10 cellular contexts compared by ENCODE assay signal in the genomic region with DNA sequence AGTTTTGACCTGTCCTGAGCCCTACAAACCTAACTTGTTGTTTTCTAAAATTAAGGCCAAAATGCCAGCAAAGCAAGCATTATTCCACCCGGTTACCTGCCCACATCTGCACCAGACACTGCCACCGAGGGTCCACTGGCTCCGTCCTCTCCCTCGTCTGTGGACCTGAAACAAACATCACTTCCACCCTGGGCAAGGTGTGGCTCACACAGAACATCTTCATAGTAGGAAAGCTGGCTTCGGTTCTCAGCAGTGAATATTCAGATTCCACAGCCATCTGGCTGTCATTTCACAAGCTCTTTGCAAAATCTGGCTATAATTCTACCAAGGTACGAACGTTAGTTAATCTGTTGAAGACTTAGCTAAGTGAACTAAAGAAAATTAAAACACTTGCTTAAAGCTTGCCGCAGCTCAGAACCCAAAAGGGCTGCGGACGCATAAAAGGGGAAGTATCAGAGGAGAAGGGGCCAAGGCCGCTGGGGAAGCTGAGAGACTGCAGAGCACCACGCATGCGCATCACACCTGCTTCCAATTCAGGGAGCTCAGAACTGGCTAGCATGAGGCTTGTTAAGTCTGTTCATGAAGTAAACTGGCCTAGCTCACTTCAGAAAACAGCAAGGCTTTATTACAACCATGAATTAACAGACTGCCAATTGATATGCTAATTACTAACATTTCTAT. TPM values are rescaled to one million over a fixed set of nuclear protein-coding genes. Genes with fewer than 3 reads are reported as not detected.
DNase-seq lines count a peak whose midpoint lies in the region; ATAC-seq, FAIRE-seq and TF ChIP-seq lines count a peak whose summit lies in the region.
"Had no signal": no experiment of that assay in that cellular context is flagged by ENCODE, and none has a peak within 500 bp of the region (broad histone marks: within the 10 kb centered on the region; RNA-seq: fewer than 3 reads in every experiment).

No MANE protein-coding gene starts in this region.

- ATAC-seq in GM21515 (IDR thresholded peaks at IDR 0.05; ENCODE audit: unreplicated experiment) (peak; percentile 77), HG03045 (IDR thresholded peaks at IDR 0.05; ENCODE audit: unreplicated experiment) (no peak)

- H4K91ac ChIP-seq in H1 (replicated peaks; ENCODE audit: insufficient read length, low read length) = no peak overlapping the region

- H3K27ac ChIP-seq in H1 (ENCODE audit: low read depth, low read length) (no peak overlapping the region), testis (no peak overlapping the region)
- H3K27ac ChIP-seq: parathyroid adenoma had no signal

- no peak overlapping the region for H3K4ac ChIP-seq in H1 (replicated peaks; ENCODE audit: insufficient read length, low read depth, low read length)

- H2BK15ac ChIP-seq in H1 (ENCODE audit: low read length) = 0 out of 2 replicates have a peak overlapping the region, but pooled peaks have one; percentile 33

- no peak overlapping the region for H3K9ac ChIP-seq in H1 (replicated peaks in 1 of 4; ENCODE audit: extremely low read depth in 1 of 4, low read depth in 3 of 4, low read length in 3 of 4)
- H3K9ac ChIP-seq: parathyroid adenoma had no signal

- no peak overlapping the region for H3K18ac ChIP-seq in H1 (ENCODE audit: extremely low read depth, low read length)

- no peak overlapping the region for H3K56ac ChIP-seq in H1 (replicated peaks; ENCODE audit: insufficient read length, low read depth, low read length)

- H2BK120ac ChIP-seq in H1 (replicated peaks; ENCODE audit: low read depth, low read length) = no peak overlapping the region

- DNase-seq in GM12864 (ENCODE audit: low read depth) = peak; percentile 18
- DNase-seq in NOMO-1 (lab: John Stamatoyannopoulos, UW; ENCODE audit: unreplicated experiment in 2 of 2) = peak; percentile 19 to 64
- DNase-seq in H1 (ENCODE audit: low read depth in 1 of 2, low spot score in 2 of 2) = no peak
- no peak for DNase-seq in NCI-H1694 (lab: John Stamatoyannopoulos, UW)
- no peak for DNase-seq in H7
- DNase-seq in testis = no peak
- DNase-seq: DND-41 had no signal

- POLR2A ChIA-PET in H1 (lab: Charles Lee; ENCODE audit: partially characterized antibody) = no interaction called here

- H3K4me1 ChIP-seq in H1 (replicated peaks in 1 of 4; ENCODE audit: control insufficient read depth in 3 of 4, insufficient read depth in 4 of 4, low read length in 3 of 4) (peaks cover 0 to 6% (median 2%) of the 10 kb centered on the region in 4 experiments; a peak in 2 of 7 replicates), testis (no peaks in the 10 kb centered on the region)
- H3K4me1 ChIP-seq: parathyroid adenoma had no signal

- no peak for TF ChIP-seq POLR2A in H1 (IDR thresholded peaks at IDR 0.05; ENCODE audit: control extremely low read depth in 1 of 2, low read depth in 2 of 2, low read length in 2 of 2)
- TF ChIP-seq POLR2A in testis (IDR thresholded peaks at IDR 0.05) = no peak

- H2BK12ac ChIP-seq in H1 (ENCODE audit: low read depth, low read length) = 0 out of 2 replicates have a peak overlapping the region, but pooled peaks have one; percentile 22

- H3K23ac ChIP-seq in H1 (ENCODE audit: insufficient read length) = no peak overlapping the region

- no peaks in the 10 kb centered on the region for H3K9me3 ChIP-seq in H1 (ENCODE audit: insufficient read depth in 2 of 2, low read depth in 1 of 2, low read length in 1 of 2)
- no peaks in the 10 kb centered on the region for H3K9me3 ChIP-seq in testis

- H3K4me3 ChIP-seq in GM12864 (ENCODE audit: low read depth, low read length) (no peak overlapping the region), H1 (ENCODE audit: extremely low read depth in 1 of 4, insufficient read depth in 2 of 4, low read depth in 3 of 4, low read length in 4 of 4) (no peak overlapping the region), H7 (ENCODE audit: insufficient read depth, low read depth, low read length) (no peak overlapping the region), testis (no peak overlapping the region)

- no peak overlapping the region for H2BK20ac ChIP-seq in H1 (ENCODE audit: low read length)

- H3K79me2 ChIP-seq in H1 (ENCODE audit: control insufficient read depth in 1 of 2, insufficient read depth in 2 of 2, low read length in 2 of 2) = no peaks in the 10 kb centered on the region

- no peak overlapping the region for H4K8ac ChIP-seq in H1 (ENCODE audit: extremely low read depth, insufficient read depth, low read length)

- no peak overlapping the region for H4K5ac ChIP-seq in H1 (ENCODE audit: insufficient read length, low read depth, low read length)

- 81% methylated on average over 13 of the region's 13 CpGs; no CpG with 5 or more reads in 1 of the 2 experiments for WGBS in H1 (ENCODE audit: extremely low coverage in 1 of 2, insufficient coverage in 1 of 2, insufficient read length in 1 of 2, insufficient replicate concordance in 2 of 2, low coverage in 1 of 2, low lambda C conversion rate in 2 of 2, missing lambda C conversion rate in 1 of 2), 2 experiments
- WGBS in testis, 2 donors = 59 to 73% methylated on average over 13 of the region's 13 CpGs

- TF ChIP-seq EP300 in H1 (IDR thresholded peaks at IDR 0.05; ENCODE audit: borderline replicate concordance in 1 of 2, low read depth in 2 of 2, low read length in 2 of 2) = no peak

- H3K4me2 ChIP-seq in H1 (ENCODE audit: insufficient read depth in 1 of 2, low read depth in 2 of 2, low read length in 2 of 2) = no peak overlapping the region

- no peak for TF ChIP-seq RAD21 in H1 (IDR thresholded peaks at IDR 0.05 in 1 of 2, conservative IDR thresholded peaks at IDR 0.05 in 1 of 2; ENCODE audit: low read depth in 2 of 2, low read length in 2 of 2)

- TF ChIP-seq CTCF in GM12864 (IDR thresholded peaks at IDR 0.05; ENCODE audit: low read depth, low read length, missing control alignments) = no peak
- no peak for TF ChIP-seq CTCF in H1 (IDR thresholded peaks at IDR 0.05; ENCODE audit: control extremely low read depth in 1 of 3, insufficient read depth in 1 of 3, low read depth in 1 of 3, low read length in 3 of 3)
- TF ChIP-seq CTCF in testis (IDR thresholded peaks at IDR 0.05) = no peak

- no peak overlapping the region for H3K14ac ChIP-seq in H1 (ENCODE audit: insufficient read length)

- H3K79me1 ChIP-seq in H1 (ENCODE audit: low read depth, low read length) = no peaks in the 10 kb centered on the region

- H3K36me3 ChIP-seq in H1 (ENCODE audit: control insufficient read depth in 2 of 4, insufficient read depth in 4 of 4, low read length in 3 of 4) = no peaks in the 10 kb centered on the region
- H3K36me3 ChIP-seq in H7 (replicated peaks; ENCODE audit: control insufficient read depth, insufficient read depth, low read length) = no peaks in the 10 kb centered on the region
- no peaks in the 10 kb centered on the region for H3K36me3 ChIP-seq in testis (ENCODE audit: low read depth, missing control alignments)

- H2AFZ ChIP-seq in H1 (ENCODE audit: low read length) = no peak overlapping the region
- H2AFZ ChIP-seq: parathyroid adenoma had no signal

- CTCF ChIA-PET in H1 (lab: Charles Lee; ENCODE audit: partially characterized antibody) = interaction anchor here (0.9 to 1.6 kb wide), 2 partner anchors 24 to 32 kb away, joined by 3 read pairs; no protein-coding TSS in a partner anchor

- no peaks in the 10 kb centered on the region for H3K27me3 ChIP-seq in H1 (replicated peaks in 1 of 4; ENCODE audit: control insufficient read depth in 3 of 4, extremely low read depth in 1 of 4, insufficient read depth in 3 of 4, low read length in 3 of 4)
- no peaks in the 10 kb centered on the region for H3K27me3 ChIP-seq in H7 (ENCODE audit: control insufficient read depth, insufficient read depth, low read length)
- no peaks in the 10 kb centered on the region for H3K27me3 ChIP-seq in testis

- no peaks in the 10 kb centered on the region for H4K20me1 ChIP-seq in H1 (replicated peaks in 1 of 2; ENCODE audit: control insufficient read depth in 1 of 2, insufficient read depth in 2 of 2, low read length in 2 of 2)

- H3K23me2 ChIP-seq in H1 (ENCODE audit: low read depth, low read length) = no peaks in the 10 kb centered on the region

- H2AK5ac ChIP-seq in H1 (ENCODE audit: low read depth, low read length) = no peak overlapping the region

- no peak overlapping the region for H2BK5ac ChIP-seq in H1 (ENCODE audit: low read depth, low read length)

- intact Hi-C loops in testis (cut with DNase I; ENCODE audit: low total_unique reads) = no loop called here

- FAIRE-seq in H1 (lab: Jason Lieb, UNC) = no peak

TF ChIP-seq in H1, 55 proteins besides CTCF, POLR2A, EP300 and RAD21:
- TF ChIP-seq TAF7 (optimal IDR thresholded peaks at IDR 0.05; ENCODE audit: borderline replicate concordance, low read depth, low read length) (no peak), CBX8 (IDR thresholded peaks at IDR 0.05; ENCODE audit: borderline replicate concordance, low read depth, low read length) (no peak)

RNA-seq across cellular contexts. Expression of gene PTPRN2, which starts 46.2 kb away (rescaled TPM):
- 3.6 and 4.5 TPM in 2 replicates for total RNA-seq in H1 (2021; fragmentation: NEBNext Ultra II Directional; extraction: Animal tissue kit (Norgen Biotek cat#: 25700))
- 2.6 and 4.9 TPM in 2 replicates for polyA plus RNA-seq in H1 (2011; rRNA removed)
- polyA plus RNA-seq in H1 (2011; cell fraction: cytosol; rRNA removed) = 3.7 TPM
- polyA plus RNA-seq in H1 (2011; cell fraction: nucleus; rRNA removed) = 5.5 TPM
- polyA plus RNA-seq in H1 (2012, experiment 1 of 2) = 1.3 to 2.3 TPM (median 1.8 TPM) in 4 replicates
- 1.4 TPM for polyA plus RNA-seq in H1 (2012, experiment 2 of 2)
- 1.4 TPM for polyA plus RNA-seq in H1 (2013, experiment 1 of 2)
- polyA plus RNA-seq in H1 (2013, experiment 2 of 2) = 1.5 TPM
- polyA minus RNA-seq in H1 (2011; rRNA and poly(A)+ RNA removed) = 3.4 and 3.5 TPM in 2 replicates
- 4.8 TPM for polyA minus RNA-seq in H1 (2011; cell fraction: cytosol; rRNA and poly(A)+ RNA removed)
- polyA minus RNA-seq in H1 (2011; cell fraction: nucleus; rRNA and poly(A)+ RNA removed) = 7.4 TPM
- 0.70 and 0.80 TPM in 2 replicates for total RNA-seq in H7 (2014; rRNA removed; shearing (Covaris generic))
- 10 to 100 TPM in 1 of 2 donors, 1 to 10 TPM in 1; 9.8 to 10.8 TPM for total RNA-seq in testis
- 9.3 TPM for polyA plus RNA-seq in testis (ENCODE audit: insufficient read depth, low read depth, low replicate concordance)

Comparison
In these comparisons a context has a peak if more than half of its experiments do, and no peak if none do; other contexts are left out.
1. DNase-seq: peak in GM12864 (single experiment) and NOMO-1 (2 of 2); none in H1 (0 of 2), NCI-H1694 (single experiment), H7 (single experiment) and testis (single experiment).